Comparison of ENCODE assay signal across 8 cellular contexts in genomic region chr6:52284131-52284459, GRCh38. TPM values are rescaled to one million over a fixed set of nuclear protein-coding genes. Genes with fewer than 3 reads are reported as not detected.
DNase-seq lines count a peak whose midpoint lies in the region; ATAC-seq, FAIRE-seq and TF ChIP-seq lines count a peak whose summit lies in the region.

No MANE protein-coding gene starts in this region.

- peak overlapping the region; percentile 98 for H3K27ac ChIP-seq in HUES48 (ENCODE audit: low read depth, low read length)
- H3K27ac ChIP-seq in endothelial cell of umbilical vein (ENCODE audit: insufficient read depth, low read depth, low read length) = peak overlapping the region; percentile 51

- H3K4me3 Mint-ChIP-seq in activated T-cell treated with anti-CD3 and anti-CD28 coated beads, Interleukin-2, amount 50 U/mL, for 4 hours = no peak overlapping the region

- H3K9me1 ChIP-seq in endothelial cell of umbilical vein (replicated peaks; ENCODE audit: control insufficient read depth, extremely low read depth, insufficient read depth, low read length) = no peaks in the 10 kb centered on the region

- H3K4me3 ChIP-seq in HUES48 (ENCODE audit: low read depth, low read length) (peak overlapping the region; percentile 98), endothelial cell of umbilical vein (replicated peaks in 1 of 3; ENCODE audit: insufficient read depth in 1 of 3, low read depth in 1 of 3, low read length in 3 of 3) (peak overlapping the region; percentile 43 to 92 (median 71)), neuron (ENCODE audit: low read length) (peak overlapping the region; percentile 93)

- TF ChIP-seq POLR2A in endothelial cell of umbilical vein (IDR thresholded peaks at IDR 0.05; ENCODE audit: low read depth, low read length) = no peak

- peak overlapping the region; percentile 88 for H3K4me2 ChIP-seq in endothelial cell of umbilical vein (ENCODE audit: insufficient read depth, low read length)

- ATAC-seq in activated T-cell treated with anti-CD3 and anti-CD28 coated beads, Interleukin-2, amount 50 U/mL, for 4 hours = peak; percentile 8 to 9
- ATAC-seq in GM18519 (IDR thresholded peaks at IDR 0.05; ENCODE audit: low FRiP score, unreplicated experiment) = no peak

- dilution Hi-C loops in endothelial cell of umbilical vein (cut with MboI; ENCODE audit: extremely low pct_ligation_motif_present, low sequenced_read_pairs) = loop anchor here (25.0 kb wide), 1 partner anchor 103 kb away; no protein-coding TSS in a partner anchor

- H3K9me3 ChIP-seq in HUES48 (ENCODE audit: control insufficient read depth, insufficient read depth, low read length) (no peaks in the 10 kb centered on the region), endothelial cell of umbilical vein (replicated peaks; ENCODE audit: control insufficient read depth, insufficient read depth, low read length) (no peaks in the 10 kb centered on the region), neuron (ENCODE audit: low read length) (no peaks in the 10 kb centered on the region)

- H3K27me3 ChIP-seq in HUES48 (ENCODE audit: control insufficient read depth, insufficient read depth, low read length) = no peaks in the 10 kb centered on the region
- no peaks in the 10 kb centered on the region for H3K27me3 ChIP-seq in endothelial cell of umbilical vein (ENCODE audit: control insufficient read depth in 2 of 2, insufficient read depth in 2 of 2, low read length in 2 of 2)
- H3K27me3 ChIP-seq in neuron (ENCODE audit: insufficient read depth, low read length) = no peaks in the 10 kb centered on the region

- H3K79me2 ChIP-seq in endothelial cell of umbilical vein (ENCODE audit: control insufficient read depth, insufficient read depth, low read length) = peaks cover 33% of the 10 kb centered on the region

- TSS peak; percentile 65 for BruUV-seq in endothelial cell of umbilical vein (replicated peaks; lab: Mats Ljungman, UMichigan)

- H3K27me3 Mint-ChIP-seq in activated T-cell treated with anti-CD3 and anti-CD28 coated beads, Interleukin-2, amount 50 U/mL, for 4 hours (ENCODE audit: low read depth) = no peaks in the 10 kb centered on the region

- no peak for FAIRE-seq in endothelial cell of umbilical vein (lab: Jason Lieb, UNC)

- CTCF ChIA-PET in endothelial cell of umbilical vein (lab: Charles Lee) = interaction anchor here (1.2 to 8.3 kb wide), 11 partner anchors 9 to 379 kb away, joined by 4 to 104 read pairs (median 9); partner anchors contain the start of gene PAQR8

- no peak for DNase-seq in activated T-cell treated with anti-CD3 and anti-CD28 coated beads, Interleukin-2, amount 50 U/mL, for 4 hours
- DNase-seq in activated T-cell treated with anti-CD3 and anti-CD28 coated beads for 4 hours (no peak), endothelial cell of umbilical vein (ENCODE audit: low read depth, low spot score) (no peak), KBM-7 (no peak)

- POLR2A ChIA-PET in endothelial cell of umbilical vein (lab: Charles Lee) = interaction anchor here (0.6 kb wide), 1 partner anchor 124 kb away, joined by 3 read pairs; no protein-coding TSS in a partner anchor

- H3K4me1 Mint-ChIP-seq in activated T-cell treated with anti-CD3 and anti-CD28 coated beads, Interleukin-2, amount 50 U/mL, for 4 hours (ENCODE audit: low read depth) = peaks cover 42% of the 10 kb centered on the region

- intact Hi-C loops in endothelial cell of umbilical vein (cut with micrococcal nuclease) = loop anchor here (1.0 to 10.0 kb wide), 6 partner anchors 12 to 380 kb away; partner anchors contain the start of genes PAQR8 and TRAM2

- peaks cover 33% of the 10 kb centered on the region for H3K36me3 Mint-ChIP-seq in activated T-cell treated with anti-CD3 and anti-CD28 coated beads, Interleukin-2, amount 50 U/mL, for 4 hours (ENCODE audit: insufficient read depth)

- H3K4me1 ChIP-seq in HUES48 (ENCODE audit: control insufficient read depth, insufficient read depth, low read length) = peaks cover 21% of the 10 kb centered on the region
- peaks cover 15% of the 10 kb centered on the region for H3K4me1 ChIP-seq in endothelial cell of umbilical vein (ENCODE audit: control insufficient read depth, extremely low read depth, insufficient read depth, low read length)
- H3K4me1 ChIP-seq in neuron (ENCODE audit: insufficient read depth, low read length) = peaks cover 14% of the 10 kb centered on the region

- H3K36me3 ChIP-seq in HUES48 (ENCODE audit: control insufficient read depth, insufficient read depth, low read length) = peaks cover 45% of the 10 kb centered on the region
- H3K36me3 ChIP-seq in endothelial cell of umbilical vein (ENCODE audit: control insufficient read depth in 2 of 2, extremely low read depth in 1 of 2, insufficient read depth in 2 of 2, low read length in 2 of 2) = peaks cover 3 to 13% of the 10 kb centered on the region in 2 experiments
- peaks cover 40% of the 10 kb centered on the region for H3K36me3 ChIP-seq in neuron (ENCODE audit: insufficient read depth, low read length)

- no peaks in the 10 kb centered on the region for H4K20me1 ChIP-seq in endothelial cell of umbilical vein (replicated peaks; ENCODE audit: control insufficient read depth, extremely low read depth, insufficient read depth, low read length)

- no peak for TF ChIP-seq CTCF in endothelial cell of umbilical vein (IDR thresholded peaks at IDR 0.05; ENCODE audit: extremely low read depth in 1 of 2, insufficient read depth in 1 of 2, low read depth in 1 of 2, low read length in 2 of 2)

- in situ Hi-C loops in KBM-7 (cut with MboI; ENCODE audit: low pct_unique_long_range_greater_than_20kb, low sequenced_read_pairs) = loop anchor here (25.0 kb wide), 2 partner anchors 103 to 378 kb away; partner anchors contain the start of gene TMEM14A

- H2AFZ ChIP-seq in endothelial cell of umbilical vein (ENCODE audit: low read depth, low read length) = peak overlapping the region; percentile 84
- H2AFZ ChIP-seq in neuron (ENCODE audit: low read depth, low read length) = peak overlapping the region; percentile 75

- no peaks in the 10 kb centered on the region for H3K9me3 Mint-ChIP-seq in activated T-cell treated with anti-CD3 and anti-CD28 coated beads, Interleukin-2, amount 50 U/mL, for 4 hours

- H3K9ac ChIP-seq in HUES48 (ENCODE audit: low read depth, low read length) (peak overlapping the region; percentile 99), endothelial cell of umbilical vein (replicated peaks; ENCODE audit: extremely low read depth, insufficient read depth, low read length) (peak overlapping the region; percentile 84)

TF ChIP-seq in PFSK-1, 5 proteins besides CTCF, POLR2A, EP300 and RAD21:
- TF ChIP-seq POLR2AphosphoS5 (IDR thresholded peaks at IDR 0.05; ENCODE audit: low read depth, low read length) = 0 out of 2 replicates have a peak, but pooled peaks have one; percentile 21
- TF ChIP-seq FOXP2 (optimal IDR thresholded peaks at IDR 0.05; ENCODE audit: borderline replicate concordance, extremely low read depth, extremely low read length, insufficient read depth) = no peak

TF ChIP-seq in endothelial cell of umbilical vein, 7 proteins besides CTCF, POLR2A, EP300 and RAD21:
- TF ChIP-seq GATA2 (IDR thresholded peaks at IDR 0.05; ENCODE audit: insufficient read depth, insufficient read length, low read depth, low read length) = no peak
- TF ChIP-seq, protein P1, sequence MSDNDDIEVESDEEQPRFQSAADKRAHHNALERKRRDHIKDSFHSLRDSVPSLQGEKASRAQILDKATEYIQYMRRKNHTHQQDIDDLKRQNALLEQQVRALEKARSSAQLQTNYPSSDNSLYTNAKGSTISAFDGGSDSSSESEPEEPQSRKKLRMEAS (IDR thresholded peaks at IDR 0.05; ENCODE audit: insufficient read depth, insufficient read length) = no peak
- no peak for TF ChIP-seq POLR2AphosphoS5 (IDR thresholded peaks at IDR 0.05; ENCODE audit: insufficient read depth, low read depth, low read length)

RNA-seq across cellular contexts. Expression of gene MCM3, which starts 0.4 kb away (rescaled TPM):
- 100 to 1,000 TPM; 184 to 240 (median 199) TPM for total RNA-seq in activated T-cell treated with anti-CD3 and anti-CD28 coated beads, Interleukin-2, amount 50 U/mL, for 4 hours
- polyA plus RNA-seq in PFSK-1 (2012; ENCODE audit: insufficient read length, low read depth) = 78.4 TPM
- total RNA-seq in endothelial cell of umbilical vein = 80.6 and 81.6 TPM in 2 replicates
- 50.3 and 57.2 TPM in 2 replicates for polyA plus RNA-seq in endothelial cell of umbilical vein
- 71.6 and 88.5 TPM in 2 replicates for polyA plus RNA-seq in endothelial cell of umbilical vein (2011; cell fraction: cytosol; rRNA removed)
- polyA plus RNA-seq in endothelial cell of umbilical vein (2011; cell fraction: nucleus; rRNA removed) = 107 and 153 TPM in 2 replicates
- polyA plus RNA-seq in endothelial cell of umbilical vein (2012) = 35.7 and 56.3 TPM in 2 replicates
- 99.5 and 110 TPM in 2 replicates for polyA minus RNA-seq in endothelial cell of umbilical vein
- polyA minus RNA-seq in endothelial cell of umbilical vein (2011; cell fraction: cytosol; rRNA and poly(A)+ RNA removed) = 113 TPM
- polyA minus RNA-seq in endothelial cell of umbilical vein (2011; cell fraction: nucleus; rRNA and poly(A)+ RNA removed) = 37.7 and 72.2 TPM in 2 replicates

RNA-seq across cellular contexts. Expression of gene IL17F, which starts 39.8 kb away (rescaled TPM):
- 10 to 100 TPM in 2 of 3 donors, 1 to 10 TPM in 1; 1.8 to 52.4 (median 27.0) TPM for total RNA-seq in activated T-cell treated with anti-CD3 and anti-CD28 coated beads, Interleukin-2, amount 50 U/mL, for 4 hours
- polyA plus RNA-seq in PFSK-1 (2012; ENCODE audit: insufficient read length, low read depth) = not detected
- not detected in 2 replicates for total RNA-seq in endothelial cell of umbilical vein
- not detected in 2 replicates for polyA plus RNA-seq in endothelial cell of umbilical vein
- not detected in 2 replicates for polyA plus RNA-seq in endothelial cell of umbilical vein (2011; cell fraction: cytosol; rRNA removed)
- polyA plus RNA-seq in endothelial cell of umbilical vein (2011; cell fraction: nucleus; rRNA removed) = not detected in 2 replicates
- not detected in 2 replicates for polyA plus RNA-seq in endothelial cell of umbilical vein (2012)
- polyA minus RNA-seq in endothelial cell of umbilical vein = not detected in 2 replicates
- polyA minus RNA-seq in endothelial cell of umbilical vein (2011; cell fraction: cytosol; rRNA and poly(A)+ RNA removed) = not detected
- not detected in 2 replicates for polyA minus RNA-seq in endothelial cell of umbilical vein (2011; cell fraction: nucleus; rRNA and poly(A)+ RNA removed)
